1 cellular context compared by ENCODE assay signal in genomic region chr4:140439644-140440043, GRCh38.
TF ChIP-seq lines count a peak whose summit lies in the region.

No MANE protein-coding gene starts in this region.

TF ChIP-seq in K562, 482 proteins besides CTCF, POLR2A, EP300 and RAD21 (continued from another document):
- TF ChIP-seq HINFP (tag; conservative IDR thresholded peaks at IDR 0.05; ENCODE audit: low read depth), result no peak
- TF ChIP-seq NCOA2 (IDR thresholded peaks at IDR 0.05; ENCODE audit: partially characterized antibody in 2 of 2), result no peak
- no peak for TF ChIP-seq MGA (IDR thresholded peaks at IDR 0.05)
- TF ChIP-seq NBN (IDR thresholded peaks at IDR 0.05; ENCODE audit: low read depth), result no peak
- no peak for TF ChIP-seq ZNF197 (CRISPR knock-in tag; IDR thresholded peaks at IDR 0.05; ENCODE audit: low read depth)
- no peak for TF ChIP-seq KDM4B (IDR thresholded peaks at IDR 0.05; ENCODE audit: borderline replicate concordance in 2 of 2, low read depth in 1 of 2)
- no peak for TF ChIP-seq ATF2 (CRISPR knock-in tag; IDR thresholded peaks at IDR 0.05)
- no peak for TF ChIP-seq LEF1 (IDR thresholded peaks at IDR 0.05)
- TF ChIP-seq THRB (CRISPR knock-in tag; conservative IDR thresholded peaks at IDR 0.05), result no peak
- TF ChIP-seq ILF3 (IDR thresholded peaks at IDR 0.05; ENCODE audit: borderline replicate concordance), result no peak
- no peak for TF ChIP-seq ZFP1 (CRISPR knock-in tag; IDR thresholded peaks at IDR 0.05)
- no peak for TF ChIP-seq E2F8 (IDR thresholded peaks at IDR 0.05; ENCODE audit: low read depth, partially characterized antibody)
- no peak for TF ChIP-seq ZNF316 (IDR thresholded peaks at IDR 0.05)
- no peak for TF ChIP-seq SMARCC2 (IDR thresholded peaks at IDR 0.05; ENCODE audit: low read depth)
- no peak for TF ChIP-seq TAF7 (tag; IDR thresholded peaks at IDR 0.05)
- TF ChIP-seq SFPQ (IDR thresholded peaks at IDR 0.05; ENCODE audit: low read depth, low read length), result no peak
- peak; percentile 71 for TF ChIP-seq MEIS2 (IDR thresholded peaks at IDR 0.05; ENCODE audit: partially characterized antibody)
- TF ChIP-seq JUN (IDR thresholded peaks at IDR 0.05; ENCODE audit: borderline replicate concordance, low read depth, low read length), result no peak
- TF ChIP-seq JUN (CRISPR knock-in tag; IDR thresholded peaks at IDR 0.05; ENCODE audit: borderline replicate concordance), result no peak
- no peak for TF ChIP-seq RNF219 (CRISPR knock-in tag; IDR thresholded peaks at IDR 0.05)
- TF ChIP-seq ZNF165 (CRISPR knock-in tag; IDR thresholded peaks at IDR 0.05; ENCODE audit: borderline replicate concordance), result no peak
- no peak for TF ChIP-seq NEUROD1 (IDR thresholded peaks at IDR 0.05; ENCODE audit: borderline replicate concordance, low read depth, low read length, partially characterized antibody)
